11 cellular contexts compared by ENCODE assay signal in genomic region chr9:123375725-123376132, GRCh38. TPM values are rescaled to one million over a fixed set of nuclear protein-coding genes. Genes with fewer than 3 reads are reported as not detected.
A peak's percentile ranks its signal among the peaks of the same experiment; 100 is the strongest.
DNase-seq lines count a peak whose midpoint lies in the region; ATAC-seq and TF ChIP-seq lines count a peak whose summit lies in the region.
"Had no signal": no experiment of that assay in that cellular context is flagged by ENCODE, and none has a peak within 500 bp of the region (broad histone marks: within the 10 kb centered on the region; RNA-seq: fewer than 3 reads in every experiment).

No MANE protein-coding gene starts in this region.

- intact Hi-C loops in naive thymus-derived CD4-positive, alpha-beta T cell (cut with micrococcal nuclease), result no loop called here

- H3K4me3 Mint-ChIP-seq in naive thymus-derived CD4-positive, alpha-beta T cell, result no peak overlapping the region
- H3K4me3 Mint-ChIP-seq: activated CD4-positive, alpha-beta T cell treated with anti-CD3 and anti-CD28 coated beads, Interleukin-2, amount 10 ng/mL, durations not matched to agents 24 days and 14 days had no signal

- ATAC-seq in DND-41 (ENCODE audit: insufficient read depth, low read depth) (peak; percentile 68), GM21717 (IDR thresholded peaks at IDR 0.05; ENCODE audit: unreplicated experiment) (no peak)
- peak; percentile 28 for ATAC-seq in naive thymus-derived CD4-positive, alpha-beta T cell

- peaks cover 0 to 2% (median 0%) of the 10 kb centered on the region in 11 donors for H3K9me3 Mint-ChIP-seq in naive thymus-derived CD4-positive, alpha-beta T cell
- H3K9me3 Mint-ChIP-seq: activated CD4-positive, alpha-beta T cell treated with anti-CD3 and anti-CD28 coated beads, Interleukin-2, amount 10 ng/mL, durations not matched to agents 24 days and 14 days had no signal

- CTCF ChIA-PET in naive thymus-derived CD4-positive, alpha-beta T cell (lab: Charles Lee), result no interaction called here

- peaks cover 0 to 2% (median 0%) of the 10 kb centered on the region in 5 donors for H3K36me3 Mint-ChIP-seq in naive thymus-derived CD4-positive, alpha-beta T cell

- H3K27me3 ChIP-seq in DND-41 (ENCODE audit: insufficient read depth, low read length, poor library complexity) (no peaks in the 10 kb centered on the region), MG63 (no peaks in the 10 kb centered on the region)
- no peaks in the 10 kb centered on the region for H3K27me3 ChIP-seq in naive thymus-derived CD4-positive, alpha-beta T cell (ENCODE audit: control insufficient read depth in 2 of 2, insufficient read depth in 2 of 2, low read length in 2 of 2)
- H3K27me3 ChIP-seq: ascending aorta had no signal

- no peak overlapping the region for H3K27ac Mint-ChIP-seq in naive thymus-derived CD4-positive, alpha-beta T cell
- H3K27ac Mint-ChIP-seq: activated CD4-positive, alpha-beta T cell treated with anti-CD3 and anti-CD28 coated beads, Interleukin-2, amount 10 ng/mL, durations not matched to agents 24 days and 14 days had no signal

- no peak overlapping the region for H2AFZ ChIP-seq in DND-41 (ENCODE audit: low read depth, low read length)

- H3K4me3 ChIP-seq in DND-41 (ENCODE audit: low read depth in 1 of 2, low read length in 2 of 2) (no peak overlapping the region), MG63 (no peak overlapping the region)
- no peak overlapping the region for H3K4me3 ChIP-seq in naive thymus-derived CD4-positive, alpha-beta T cell (ENCODE audit: low read length)
- H3K4me3 ChIP-seq: ascending aorta had no signal

- no peak overlapping the region for H3K27ac ChIP-seq in DND-41 (ENCODE audit: low read length)
- no peak overlapping the region for H3K27ac ChIP-seq in naive thymus-derived CD4-positive, alpha-beta T cell (ENCODE audit: low read depth, low read length)
- H3K27ac ChIP-seq: ascending aorta had no signal

- POLR2A ChIA-PET in naive thymus-derived CD4-positive, alpha-beta T cell (lab: Charles Lee), result no interaction called here

- DNase-seq in DND-41 (peak; percentile 52), MG63 (peak; percentile 94), cerebellum (ENCODE audit: low spot score) (peak; percentile 32), NCI-H2227 (lab: John Stamatoyannopoulos, UW; ENCODE audit: unreplicated experiment) (no peak), pons (ENCODE audit: low spot score) (no peak), medulla oblongata (ENCODE audit: extremely low spot score) (no peak)
- DNase-seq in naive thymus-derived CD4-positive, alpha-beta T cell, result no peak
- DNase-seq: activated CD4-positive, alpha-beta T cell treated with anti-CD3 and anti-CD28 coated beads, Interleukin-2, amount 10 ng/mL, durations not matched to agents 24 days and 14 days; NCI-H748 treated with DMSO at 0.1 percent for 48 hours had no signal

- H3K9ac ChIP-seq in DND-41 (ENCODE audit: low read depth, low read length), result no peak overlapping the region

- no peak overlapping the region for H3K4me2 ChIP-seq in DND-41 (ENCODE audit: insufficient read depth, low read length)

- TF ChIP-seq CTCF in DND-41 (IDR thresholded peaks at IDR 0.05; ENCODE audit: borderline replicate concordance, extremely low read depth, low read length, poor library complexity, severe bottlenecking), result no peak

- H3K4me1 Mint-ChIP-seq in naive thymus-derived CD4-positive, alpha-beta T cell, result peaks cover 0 to 15% (median 9%) of the 10 kb centered on the region in 7 donors
- H3K4me1 Mint-ChIP-seq: activated CD4-positive, alpha-beta T cell treated with anti-CD3 and anti-CD28 coated beads, Interleukin-2, amount 10 ng/mL, durations not matched to agents 24 days and 14 days had no signal

- no peaks in the 10 kb centered on the region for H3K79me2 ChIP-seq in DND-41 (ENCODE audit: insufficient read depth, low read length)

- peaks cover 13% of the 10 kb centered on the region for H3K4me1 ChIP-seq in DND-41 (ENCODE audit: insufficient read depth, low read length)
- H3K4me1 ChIP-seq in naive thymus-derived CD4-positive, alpha-beta T cell (ENCODE audit: control insufficient read depth in 2 of 2, insufficient read depth in 2 of 2, low read length in 2 of 2), result no peaks in the 10 kb centered on the region
- H3K4me1 ChIP-seq: ascending aorta had no signal

- H3K36me3 ChIP-seq in DND-41 (ENCODE audit: insufficient read depth, low read length) (no peaks in the 10 kb centered on the region), MG63 (no peaks in the 10 kb centered on the region)
- no peaks in the 10 kb centered on the region for H3K36me3 ChIP-seq in naive thymus-derived CD4-positive, alpha-beta T cell (ENCODE audit: control insufficient read depth in 2 of 3, insufficient read depth in 3 of 3, low read length in 3 of 3)
- H3K36me3 ChIP-seq: ascending aorta had no signal

- no peaks in the 10 kb centered on the region for H4K20me1 ChIP-seq in DND-41 (ENCODE audit: insufficient read depth, low read length)

- peaks cover 28 to 36% (median 31%) of the 10 kb centered on the region in 5 donors for H3K27me3 Mint-ChIP-seq in naive thymus-derived CD4-positive, alpha-beta T cell

- H3K9me3 ChIP-seq in DND-41 (ENCODE audit: insufficient read depth, low read length, severe bottlenecking), result no peaks in the 10 kb centered on the region
- no peaks in the 10 kb centered on the region for H3K9me3 ChIP-seq in MG63
- H3K9me3 ChIP-seq in naive thymus-derived CD4-positive, alpha-beta T cell (ENCODE audit: control insufficient read depth in 2 of 3, low read length in 3 of 3), result no peaks in the 10 kb centered on the region
- H3K9me3 ChIP-seq: ascending aorta had no signal

RNA-seq across cellular contexts. Expression of gene CRB2, which starts 19.7 kb away (rescaled TPM):
- total RNA-seq in MG63 (2014; rRNA removed; shearing (Covaris generic); ENCODE audit: low replicate concordance), result not detected in 2 replicates
- 18.1 TPM for total RNA-seq in cerebellum
- not detected for total RNA-seq in naive thymus-derived CD4-positive, alpha-beta T cell
- polyA plus RNA-seq in naive thymus-derived CD4-positive, alpha-beta T cell, result not detected
- total RNA-seq: activated CD4-positive, alpha-beta T cell treated with anti-CD3 and anti-CD28 coated beads, Interleukin-2, amount 10 ng/mL, durations not matched to agents 24 days and 14 days; ascending aorta had no signal

Comparison
In these comparisons a context has a peak if more than half of its experiments do, and no peak if none do; other contexts are left out.
1. DNase-seq: peak in DND-41 (single experiment), MG63 (single experiment) and cerebellum (single experiment); none in naive thymus-derived CD4-positive, alpha-beta T cell (0 of 9), NCI-H2227 (single experiment), pons (single experiment) and medulla oblongata (single experiment).
2. RNA of gene CRB2, which starts 19.7 kb away (total RNA-seq): 18.1 TPM in cerebellum (single experiment); not detected in MG63 and not detected in naive thymus-derived CD4-positive, alpha-beta T cell; every median in the first group is over 10 times any median in the second.